In genomic region chr7:28500143-28500542, GRCh38 we compare ENCODE assay signal across 23 cellular contexts.
"Had no signal": no experiment of that assay in that cellular context is flagged by ENCODE, and none has a peak within 500 bp of the region (broad histone marks: within the 10 kb centered on the region; RNA-seq: fewer than 3 reads in every experiment).

No MANE protein-coding gene starts in this region.

- H3K4me1 ChIP-seq: breast epithelium, SJSA1 had no signal

- H3K9me3 Mint-ChIP-seq: activated naive CD4-positive, alpha-beta T cell treated with anti-CD3 and anti-CD28 coated beads for 36 hours had no signal

- H3K27me3 ChIP-seq: breast epithelium had no signal

- H3K36me3 ChIP-seq: breast epithelium, SJSA1 had no signal

- DNase-seq: activated CD4-positive, alpha-beta T cell treated with anti-CD3 and anti-CD28 coated beads for 4 hours; activated gamma-delta T cell; activated naive CD4-positive, alpha-beta T cell treated with anti-CD3 and anti-CD28 coated beads for 36 hours; activated T-cell treated with anti-CD3 and anti-CD28 coated beads for 4 hours; activated T-cell treated with anti-CD3 and anti-CD28 coated beads, Interleukin-2, amount 50 U/mL, for 48 hours; aorta; caudate nucleus; MM.1S; NCI-H1105; NCI-H1436; NCI-H1694 treated with DMSO at 0.1 percent for 48 hours; NCI-H2029 treated with DMSO at 0.1 percent for 48 hours; NCI-H510A treated with DMSO at 0.1 percent for 48 hours; NCI-H69; PC-3; SHP77; SW 1271 had no signal

- H3K27ac ChIP-seq: breast epithelium, SJSA1 had no signal

- H3K4me3 Mint-ChIP-seq: activated naive CD4-positive, alpha-beta T cell treated with anti-CD3 and anti-CD28 coated beads for 36 hours; activated naive CD8-positive, alpha-beta T cell; activated T-helper 17 cell treated with anti-CD3 and anti-CD28 coated beads, Interleukin-2, amount 50 U/mL, for 72 hours had no signal

- H3K27me3 Mint-ChIP-seq: activated naive CD8-positive, alpha-beta T cell had no signal

- H3K9me3 ChIP-seq: breast epithelium, SJSA1 had no signal

- H3K4me3 ChIP-seq: breast epithelium, SJSA1 had no signal

- H3K27ac Mint-ChIP-seq: activated naive CD4-positive, alpha-beta T cell treated with anti-CD3 and anti-CD28 coated beads for 36 hours; activated naive CD8-positive, alpha-beta T cell; activated T-helper 17 cell treated with anti-CD3 and anti-CD28 coated beads, Interleukin-2, amount 50 U/mL, for 72 hours had no signal

- H3K4me1 Mint-ChIP-seq: activated T-helper 17 cell treated with anti-CD3 and anti-CD28 coated beads, Interleukin-2, amount 50 U/mL, for 72 hours had no signal

- ATAC-seq: activated CD4-positive, CD25-positive, alpha-beta regulatory T cell treated with anti-CD3 and anti-CD28 coated beads, Interleukin-2, amount 50 U/mL, for 24 hours; activated T-helper 17 cell treated with anti-CD3 and anti-CD28 coated beads, Interleukin-2, amount 50 U/mL, for 72 hours; PC-3; SK-N-SH treated with all-trans-retinoic acid at 6 μM for 48 hours had no signal

- H3K36me3 Mint-ChIP-seq: activated naive CD8-positive, alpha-beta T cell had no signal
